In the genomic region with DNA sequence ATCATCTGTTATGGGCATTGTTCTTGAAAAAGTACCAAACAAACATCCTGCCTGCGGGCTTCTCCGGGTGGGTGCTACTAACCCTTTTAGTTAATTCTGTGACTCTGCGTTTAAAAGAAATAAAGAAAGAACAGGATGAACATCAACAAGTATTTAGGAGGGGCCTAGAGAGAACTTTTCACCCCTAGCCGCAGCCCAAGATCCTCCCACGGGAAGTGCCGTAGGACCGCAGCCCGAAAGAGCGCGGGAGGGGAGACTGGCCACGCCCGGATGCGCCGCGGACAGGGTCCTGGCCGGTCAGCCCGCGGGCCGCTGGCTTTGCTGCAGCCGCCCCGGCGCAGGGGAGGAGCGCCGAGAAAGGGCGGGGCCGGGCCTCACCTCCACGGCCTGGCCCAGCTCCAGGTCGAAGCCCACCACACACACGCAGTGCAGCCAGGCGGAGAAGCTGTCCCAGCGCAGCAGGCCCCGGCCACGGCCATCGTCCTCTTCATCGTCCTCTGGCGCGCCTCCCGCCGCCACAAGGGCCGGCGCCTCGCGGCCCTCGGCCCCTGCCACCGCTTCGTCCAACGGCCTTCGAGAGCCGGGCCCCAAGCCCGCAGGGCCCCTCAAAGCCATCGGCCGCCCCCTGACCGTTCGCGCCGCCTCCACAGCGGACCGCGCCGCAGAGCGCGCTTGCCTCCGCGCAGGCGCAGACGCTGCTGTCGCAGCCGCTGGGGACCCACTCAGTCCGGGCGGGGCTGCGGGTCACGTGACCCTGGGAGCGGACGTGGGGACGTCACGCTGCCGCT, we compare ENCODE assay signal across 1 cellular context.
TF ChIP-seq lines count a peak whose summit lies in the region.

A gene with protein sequence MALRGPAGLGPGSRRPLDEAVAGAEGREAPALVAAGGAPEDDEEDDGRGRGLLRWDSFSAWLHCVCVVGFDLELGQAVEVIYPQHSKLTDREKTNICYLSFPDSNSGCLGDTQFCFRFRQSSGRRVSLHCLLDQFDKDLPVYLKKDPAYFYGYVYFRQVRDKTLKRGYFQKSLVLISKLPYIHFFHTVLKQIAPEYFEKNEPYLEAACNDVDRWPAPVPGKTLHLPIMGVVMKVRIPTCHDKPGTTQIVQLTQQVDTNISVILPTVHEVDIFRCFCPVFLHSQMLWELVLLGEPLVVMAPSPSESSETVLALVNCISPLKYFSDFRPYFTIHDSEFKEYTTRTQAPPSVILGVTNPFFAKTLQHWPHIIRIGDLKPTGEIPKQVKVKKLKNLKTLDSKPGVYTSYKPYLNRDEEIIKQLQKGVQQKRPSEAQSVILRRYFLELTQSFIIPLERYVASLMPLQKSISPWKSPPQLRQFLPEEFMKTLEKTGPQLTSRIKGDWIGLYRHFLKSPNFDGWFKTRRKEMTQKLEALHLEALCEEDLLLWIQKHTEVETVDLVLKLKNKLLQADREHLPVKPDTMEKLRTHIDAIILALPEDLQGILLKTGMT (minus strand): TSS at position 674 of the 788 bp plus-strand sequence. CDS start 59 bp downstream, at position 615.

TF ChIP-seq in HepG2, 621 proteins besides CTCF, POLR2A, EP300 and RAD21 (continued from another document and continues in another):
- TF ChIP-seq KMT2B (CRISPR knock-in tag; IDR thresholded peaks at IDR 0.05) (0 out of 2 replicates have a peak, but pooled peaks have one; percentile 58), SAFB2 (CRISPR knock-in tag; IDR thresholded peaks at IDR 0.05; ENCODE audit: borderline replicate concordance, low read depth) (peak; percentile 27; the same call in 1 of the 2 replicates), SMYD3 (CRISPR knock-in tag; IDR thresholded peaks at IDR 0.05) (no peak), KDM6A (CRISPR knock-in tag; IDR thresholded peaks at IDR 0.05; ENCODE audit: low read depth) (no peak), MED13 (CRISPR knock-in tag; IDR thresholded peaks at IDR 0.05) (no peak), RBM22 (optimal IDR thresholded peaks at IDR 0.05; ENCODE audit: low read length) (no peak), HNRNPL (IDR thresholded peaks at IDR 0.05; ENCODE audit: low read depth, low read length) (no peak), ZNF564 (CRISPR knock-in tag; IDR thresholded peaks at IDR 0.05) (peak; percentile 95), RBM39 (IDR thresholded peaks at IDR 0.05; ENCODE audit: low read depth, low read length, poor library complexity, severe bottlenecking) (peak; percentile 66), MIER3 (CRISPR knock-in tag; IDR thresholded peaks at IDR 0.05; ENCODE audit: borderline replicate concordance) (peak; percentile 32), FOSL1 (CRISPR knock-in tag; IDR thresholded peaks at IDR 0.05; ENCODE audit: borderline replicate concordance) (peak; percentile 18; the same call in 1 of the 2 replicates), ZNF672 (CRISPR knock-in tag; IDR thresholded peaks at IDR 0.05) (no peak), SATB2 (CRISPR knock-in tag; IDR thresholded peaks at IDR 0.05) (no peak), POLR2G (IDR thresholded peaks at IDR 0.05; ENCODE audit: low read depth, low read length) (peak; percentile 95), FOXJ3 (CRISPR knock-in tag; IDR thresholded peaks at IDR 0.05; ENCODE audit: borderline replicate concordance) (no peak), TP53 (CRISPR knock-in tag; conservative IDR thresholded peaks at IDR 0.05) (no peak), ZSCAN9 (CRISPR knock-in tag; IDR thresholded peaks at IDR 0.05; ENCODE audit: borderline replicate concordance) (peak; percentile 25; the same call in 1 of the 2 replicates), MED1 (CRISPR knock-in tag; IDR thresholded peaks at IDR 0.05) (peak; percentile 68), LCORL (IDR thresholded peaks at IDR 0.05) (no peak), LCORL (CRISPR knock-in tag; IDR thresholded peaks at IDR 0.05) (peak; percentile 45; the same call in 1 of the 2 replicates), NCOR1 (IDR thresholded peaks at IDR 0.05; ENCODE audit: borderline replicate concordance, low read length) (no peak), NFE2 (CRISPR knock-in tag; IDR thresholded peaks at IDR 0.05) (no peak), ZFX (CRISPR knock-in tag; IDR thresholded peaks at IDR 0.05; ENCODE audit: low read depth) (peak; percentile 100), ZFP36L1 (CRISPR knock-in tag; IDR thresholded peaks at IDR 0.05) (0 out of 2 replicates have a peak, but pooled peaks have one; percentile 74), TOPORS (CRISPR knock-in tag; IDR thresholded peaks at IDR 0.05) (peak; percentile 91; the same call in 1 of the 2 replicates), FOXA1 (IDR thresholded peaks at IDR 0.05) (no peak), FOXA1 (CRISPR knock-in tag; IDR thresholded peaks at IDR 0.05) (no peak), CAMTA2 (CRISPR knock-in tag; IDR thresholded peaks at IDR 0.05; ENCODE audit: borderline replicate concordance) (no peak), ZNF773 (CRISPR knock-in tag; IDR thresholded peaks at IDR 0.05; ENCODE audit: borderline replicate concordance) (peak; percentile 95; the same call in 1 of the 2 replicates), DPF2 (CRISPR knock-in tag; IDR thresholded peaks at IDR 0.05; ENCODE audit: borderline replicate concordance, low read depth) (no peak), FLYWCH1 (CRISPR knock-in tag; IDR thresholded peaks at IDR 0.05) (peak; percentile 55; the same call in 1 of the 2 replicates), ZFP37 (CRISPR knock-in tag; IDR thresholded peaks at IDR 0.05; ENCODE audit: borderline replicate concordance) (peak; percentile 62; the same call in 1 of the 2 replicates), ARNTL (CRISPR knock-in tag; IDR thresholded peaks at IDR 0.05) (peak; percentile 74), ZNF607 (CRISPR knock-in tag; IDR thresholded peaks at IDR 0.05; ENCODE audit: borderline replicate concordance) (peak; percentile 96)
- TF ChIP-seq, protein P1, sequence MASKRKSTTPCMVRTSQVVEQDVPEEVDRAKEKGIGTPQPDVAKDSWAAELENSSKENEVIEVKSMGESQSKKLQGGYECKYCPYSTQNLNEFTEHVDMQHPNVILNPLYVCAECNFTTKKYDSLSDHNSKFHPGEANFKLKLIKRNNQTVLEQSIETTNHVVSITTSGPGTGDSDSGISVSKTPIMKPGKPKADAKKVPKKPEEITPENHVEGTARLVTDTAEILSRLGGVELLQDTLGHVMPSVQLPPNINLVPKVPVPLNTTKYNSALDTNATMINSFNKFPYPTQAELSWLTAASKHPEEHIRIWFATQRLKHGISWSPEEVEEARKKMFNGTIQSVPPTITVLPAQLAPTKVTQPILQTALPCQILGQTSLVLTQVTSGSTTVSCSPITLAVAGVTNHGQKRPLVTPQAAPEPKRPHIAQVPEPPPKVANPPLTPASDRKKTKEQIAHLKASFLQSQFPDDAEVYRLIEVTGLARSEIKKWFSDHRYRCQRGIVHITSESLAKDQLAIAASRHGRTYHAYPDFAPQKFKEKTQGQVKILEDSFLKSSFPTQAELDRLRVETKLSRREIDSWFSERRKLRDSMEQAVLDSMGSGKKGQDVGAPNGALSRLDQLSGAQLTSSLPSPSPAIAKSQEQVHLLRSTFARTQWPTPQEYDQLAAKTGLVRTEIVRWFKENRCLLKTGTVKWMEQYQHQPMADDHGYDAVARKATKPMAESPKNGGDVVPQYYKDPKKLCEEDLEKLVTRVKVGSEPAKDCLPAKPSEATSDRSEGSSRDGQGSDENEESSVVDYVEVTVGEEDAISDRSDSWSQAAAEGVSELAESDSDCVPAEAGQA (IDR thresholded peaks at IDR 0.05; ENCODE audit: low read depth), result peak; percentile 50; the same call in 1 of the 2 replicates
- TF ChIP-seq, protein P1 (CRISPR knock-in tag; IDR thresholded peaks at IDR 0.05; ENCODE audit: borderline replicate concordance), result no peak
- TF ChIP-seq, protein P2, sequence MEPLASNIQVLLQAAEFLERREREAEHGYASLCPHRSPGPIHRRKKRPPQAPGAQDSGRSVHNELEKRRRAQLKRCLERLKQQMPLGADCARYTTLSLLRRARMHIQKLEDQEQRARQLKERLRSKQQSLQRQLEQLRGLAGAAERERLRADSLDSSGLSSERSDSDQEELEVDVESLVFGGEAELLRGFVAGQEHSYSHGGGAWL (CRISPR knock-in tag; IDR thresholded peaks at IDR 0.05), result peak; percentile 96
- TF ChIP-seq, protein P3, sequence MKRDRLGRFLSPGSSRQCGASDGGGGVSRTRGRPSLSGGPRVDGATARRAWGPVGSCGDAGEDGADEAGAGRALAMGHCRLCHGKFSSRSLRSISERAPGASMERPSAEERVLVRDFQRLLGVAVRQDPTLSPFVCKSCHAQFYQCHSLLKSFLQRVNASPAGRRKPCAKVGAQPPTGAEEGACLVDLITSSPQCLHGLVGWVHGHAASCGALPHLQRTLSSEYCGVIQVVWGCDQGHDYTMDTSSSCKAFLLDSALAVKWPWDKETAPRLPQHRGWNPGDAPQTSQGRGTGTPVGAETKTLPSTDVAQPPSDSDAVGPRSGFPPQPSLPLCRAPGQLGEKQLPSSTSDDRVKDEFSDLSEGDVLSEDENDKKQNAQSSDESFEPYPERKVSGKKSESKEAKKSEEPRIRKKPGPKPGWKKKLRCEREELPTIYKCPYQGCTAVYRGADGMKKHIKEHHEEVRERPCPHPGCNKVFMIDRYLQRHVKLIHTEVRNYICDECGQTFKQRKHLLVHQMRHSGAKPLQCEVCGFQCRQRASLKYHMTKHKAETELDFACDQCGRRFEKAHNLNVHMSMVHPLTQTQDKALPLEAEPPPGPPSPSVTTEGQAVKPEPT (CRISPR knock-in tag; IDR thresholded peaks at IDR 0.05; ENCODE audit: low read depth), result peak; percentile 95
- TF ChIP-seq, protein P4, sequence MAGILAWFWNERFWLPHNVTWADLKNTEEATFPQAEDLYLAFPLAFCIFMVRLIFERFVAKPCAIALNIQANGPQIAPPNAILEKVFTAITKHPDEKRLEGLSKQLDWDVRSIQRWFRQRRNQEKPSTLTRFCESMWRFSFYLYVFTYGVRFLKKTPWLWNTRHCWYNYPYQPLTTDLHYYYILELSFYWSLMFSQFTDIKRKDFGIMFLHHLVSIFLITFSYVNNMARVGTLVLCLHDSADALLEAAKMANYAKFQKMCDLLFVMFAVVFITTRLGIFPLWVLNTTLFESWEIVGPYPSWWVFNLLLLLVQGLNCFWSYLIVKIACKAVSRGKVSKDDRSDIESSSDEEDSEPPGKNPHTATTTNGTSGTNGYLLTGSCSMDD (CRISPR knock-in tag; IDR thresholded peaks at IDR 0.05), result no peak
- TF ChIP-seq, protein P5, sequence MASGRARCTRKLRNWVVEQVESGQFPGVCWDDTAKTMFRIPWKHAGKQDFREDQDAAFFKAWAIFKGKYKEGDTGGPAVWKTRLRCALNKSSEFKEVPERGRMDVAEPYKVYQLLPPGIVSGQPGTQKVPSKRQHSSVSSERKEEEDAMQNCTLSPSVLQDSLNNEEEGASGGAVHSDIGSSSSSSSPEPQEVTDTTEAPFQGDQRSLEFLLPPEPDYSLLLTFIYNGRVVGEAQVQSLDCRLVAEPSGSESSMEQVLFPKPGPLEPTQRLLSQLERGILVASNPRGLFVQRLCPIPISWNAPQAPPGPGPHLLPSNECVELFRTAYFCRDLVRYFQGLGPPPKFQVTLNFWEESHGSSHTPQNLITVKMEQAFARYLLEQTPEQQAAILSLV (CRISPR knock-in tag; IDR thresholded peaks at IDR 0.05; ENCODE audit: borderline replicate concordance), result peak; percentile 88; the same call in 1 of the 2 replicates
- TF ChIP-seq, protein P6, sequence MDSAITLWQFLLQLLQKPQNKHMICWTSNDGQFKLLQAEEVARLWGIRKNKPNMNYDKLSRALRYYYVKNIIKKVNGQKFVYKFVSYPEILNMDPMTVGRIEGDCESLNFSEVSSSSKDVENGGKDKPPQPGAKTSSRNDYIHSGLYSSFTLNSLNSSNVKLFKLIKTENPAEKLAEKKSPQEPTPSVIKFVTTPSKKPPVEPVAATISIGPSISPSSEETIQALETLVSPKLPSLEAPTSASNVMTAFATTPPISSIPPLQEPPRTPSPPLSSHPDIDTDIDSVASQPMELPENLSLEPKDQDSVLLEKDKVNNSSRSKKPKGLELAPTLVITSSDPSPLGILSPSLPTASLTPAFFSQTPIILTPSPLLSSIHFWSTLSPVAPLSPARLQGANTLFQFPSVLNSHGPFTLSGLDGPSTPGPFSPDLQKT (CRISPR knock-in tag; IDR thresholded peaks at IDR 0.05; ENCODE audit: borderline replicate concordance), result no peak
- TF ChIP-seq, protein P7, sequence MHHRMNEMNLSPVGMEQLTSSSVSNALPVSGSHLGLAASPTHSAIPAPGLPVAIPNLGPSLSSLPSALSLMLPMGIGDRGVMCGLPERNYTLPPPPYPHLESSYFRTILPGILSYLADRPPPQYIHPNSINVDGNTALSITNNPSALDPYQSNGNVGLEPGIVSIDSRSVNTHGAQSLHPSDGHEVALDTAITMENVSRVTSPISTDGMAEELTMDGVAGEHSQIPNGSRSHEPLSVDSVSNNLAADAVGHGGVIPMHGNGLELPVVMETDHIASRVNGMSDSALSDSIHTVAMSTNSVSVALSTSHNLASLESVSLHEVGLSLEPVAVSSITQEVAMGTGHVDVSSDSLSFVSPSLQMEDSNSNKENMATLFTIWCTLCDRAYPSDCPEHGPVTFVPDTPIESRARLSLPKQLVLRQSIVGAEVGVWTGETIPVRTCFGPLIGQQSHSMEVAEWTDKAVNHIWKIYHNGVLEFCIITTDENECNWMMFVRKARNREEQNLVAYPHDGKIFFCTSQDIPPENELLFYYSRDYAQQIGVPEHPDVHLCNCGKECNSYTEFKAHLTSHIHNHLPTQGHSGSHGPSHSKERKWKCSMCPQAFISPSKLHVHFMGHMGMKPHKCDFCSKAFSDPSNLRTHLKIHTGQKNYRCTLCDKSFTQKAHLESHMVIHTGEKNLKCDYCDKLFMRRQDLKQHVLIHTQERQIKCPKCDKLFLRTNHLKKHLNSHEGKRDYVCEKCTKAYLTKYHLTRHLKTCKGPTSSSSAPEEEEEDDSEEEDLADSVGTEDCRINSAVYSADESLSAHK (CRISPR knock-in tag; IDR thresholded peaks at IDR 0.05; ENCODE audit: borderline replicate concordance), result no peak
- TF ChIP-seq, protein P8, sequence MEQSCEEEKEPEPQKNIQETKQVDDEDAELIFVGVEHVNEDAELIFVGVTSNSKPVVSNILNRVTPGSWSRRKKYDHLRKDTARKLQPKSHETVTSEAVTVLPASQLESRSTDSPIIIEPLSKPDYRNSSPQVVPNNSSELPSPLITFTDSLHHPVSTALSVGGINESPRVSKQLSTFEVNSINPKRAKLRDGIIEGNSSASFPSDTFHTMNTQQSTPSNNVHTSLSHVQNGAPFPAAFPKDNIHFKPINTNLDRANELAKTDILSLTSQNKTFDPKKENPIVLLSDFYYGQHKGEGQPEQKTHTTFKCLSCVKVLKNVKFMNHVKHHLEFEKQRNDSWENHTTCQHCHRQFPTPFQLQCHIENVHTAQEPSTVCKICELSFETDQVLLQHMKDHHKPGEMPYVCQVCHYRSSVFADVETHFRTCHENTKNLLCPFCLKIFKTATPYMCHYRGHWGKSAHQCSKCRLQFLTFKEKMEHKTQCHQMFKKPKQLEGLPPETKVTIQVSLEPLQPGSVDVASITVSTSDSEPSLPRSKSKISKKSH (CRISPR knock-in tag; IDR thresholded peaks at IDR 0.05; ENCODE audit: borderline replicate concordance), result no peak
